ENCODE assay signal across 15 cellular contexts in genomic region chr13:44160549-44161278, GRCh38.
DNase-seq lines count a peak whose midpoint lies in the region; ATAC-seq, FAIRE-seq and TF ChIP-seq lines count a peak whose summit lies in the region.
"Had no signal": no experiment of that assay in that cellular context is flagged by ENCODE, and none has a peak within 500 bp of the region (broad histone marks: within the 10 kb centered on the region; RNA-seq: fewer than 3 reads in every experiment).

No MANE protein-coding gene starts in this region.

- H3K27ac ChIP-seq in angular gyrus (ENCODE audit: low read depth, low read length) = peak overlapping the region; percentile 75
- H3K27ac ChIP-seq: GM23248 had no signal

- intact Hi-C loops in Right ventricle myocardium superior (cut with DNase I) (no loop called here), posterior cingulate gyrus (cut with DNase I) (no loop called here)

- no peak overlapping the region for H3K4me3 ChIP-seq in AG10803 (ENCODE audit: low read length)
- H3K4me3 ChIP-seq: GM23248 had no signal

- ATAC-seq in Right ventricle myocardium superior (ENCODE audit: poor library complexity) (peak; percentile 74), GM18858 (IDR thresholded peaks at IDR 0.05; ENCODE audit: unreplicated experiment) (no peak)
- ATAC-seq: effector memory CD8-positive, alpha-beta T cell; natural killer cell had no signal

- DNase-seq in AG10803 (ENCODE audit: low read depth) = peak; percentile 15
- DNase-seq in Right ventricle myocardium superior = no peak
- DNase-seq in posterior cingulate gyrus = peak in 9 of 10 donors; percentile 10 to 94 (median 67)
- DNase-seq in NCI-H748 treated with DMSO at 0.1 percent for 48 hours (lab: John Stamatoyannopoulos, UW) = no peak
- DNase-seq in D721Med (ENCODE audit: insufficient read length, low spot score) = no peak
- no peak for DNase-seq in NCI-H748 (lab: John Stamatoyannopoulos, UW; ENCODE audit: unreplicated experiment)
- DNase-seq: activated effector memory CD4-positive, alpha-beta T cell treated with anti-CD3 and anti-CD28 coated beads, Interleukin-2, amount 50 U/mL, for 16 hours; effector memory CD8-positive, alpha-beta T cell; GM23248; natural killer cell; retina; stimulated activated CD4-positive, alpha-beta T cell treated with anti-CD3 and anti-CD28 coated beads, Interleukin-4, amount 100 ng/mL, for 24 hours had no signal

- no peak for FAIRE-seq in D721Med (lab: Jason Lieb, UNC)
- FAIRE-seq: astrocyte had no signal

- TF ChIP-seq CTCF in AG10803 (conservative IDR thresholded peaks at IDR 0.05; ENCODE audit: low read length) = no peak
- TF ChIP-seq CTCF in D721Med (IDR thresholded peaks at IDR 0.05; ENCODE audit: insufficient read depth, missing control alignments) = no peak

Comparison
In these comparisons a context has a peak if more than half of its experiments do, and no peak if none do; other contexts are left out.
1. DNase-seq: peak in AG10803 (single experiment) and posterior cingulate gyrus (9 of 10); none in Right ventricle myocardium superior (single experiment), NCI-H748 treated with DMSO at 0.1 percent for 48 hours (single experiment), D721Med (single experiment) and NCI-H748 (single experiment).